In the genomic region with DNA sequence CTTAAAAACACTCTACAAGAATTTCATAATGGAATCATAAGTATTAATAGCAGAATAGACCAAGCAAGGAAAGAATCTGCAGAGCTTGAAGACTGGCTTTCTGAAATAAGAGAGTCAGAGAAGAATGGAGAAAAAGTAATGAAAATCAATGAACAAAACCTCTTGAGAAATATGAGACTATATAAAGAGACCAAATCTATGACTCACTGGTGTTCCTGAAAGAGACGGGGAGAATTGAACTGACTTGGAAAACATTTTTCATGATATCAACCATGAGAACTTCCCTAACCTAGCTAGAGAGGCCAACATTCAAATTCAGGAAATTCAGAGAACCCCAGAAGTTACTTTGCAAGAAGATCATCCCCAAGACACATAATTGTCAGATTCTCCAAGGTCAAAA, we compare ENCODE assay signal across 22 cellular contexts.
"Had no signal": no experiment of that assay in that cellular context is flagged by ENCODE, and none has a peak within 500 bp of the region (broad histone marks: within the 10 kb centered on the region; RNA-seq: fewer than 3 reads in every experiment).

No MANE protein-coding gene starts in this region.

- ATAC-seq: effector memory CD8-positive, alpha-beta T cell; heart left ventricle; psoas muscle; right lobe of liver; stimulated activated memory B cell treated with anti-CD40 and anti-IgM and Interleukin-4, amounts not matched to agents 10 μg/mL and 1 μg/mL and 100 μg/mL, for 72 hours had no signal

- H3K27ac Mint-ChIP-seq: effector memory CD8-positive, alpha-beta T cell; naive B cell; nephron; stimulated activated memory B cell treated with anti-CD40 and anti-IgM and Interleukin-4, amounts not matched to agents 10 μg/mL and 1 μg/mL and 100 μg/mL, for 72 hours; stimulated activated naive CD8-positive, alpha-beta T cell treated with anti-CD3 and anti-CD28 coated beads, Interleukin-15, Interleukin-2, amounts not matched to agents 100 ng/mL and 50 ng/mL, for 24 hours had no signal

- H3K27me3 Mint-ChIP-seq: effector memory CD8-positive, alpha-beta T cell; stimulated activated memory B cell treated with anti-CD40 and anti-IgM and Interleukin-4, amounts not matched to agents 10 μg/mL and 1 μg/mL and 100 μg/mL, for 72 hours; stimulated activated naive CD8-positive, alpha-beta T cell treated with anti-CD3 and anti-CD28 coated beads, Interleukin-15, Interleukin-2, amounts not matched to agents 100 ng/mL and 50 ng/mL, for 24 hours had no signal

- H3K27ac ChIP-seq: heart left ventricle, psoas muscle, right lobe of liver, spleen, testis, transverse colon had no signal

- H3K4me3 ChIP-seq: heart left ventricle, psoas muscle, right lobe of liver, spleen, testis, transverse colon had no signal

- H3K36me3 ChIP-seq: right lobe of liver, transverse colon had no signal

- H3K4me3 Mint-ChIP-seq: effector memory CD8-positive, alpha-beta T cell; naive B cell; nephron; stimulated activated memory B cell treated with anti-CD40 and anti-IgM and Interleukin-4, amounts not matched to agents 10 μg/mL and 1 μg/mL and 100 μg/mL, for 72 hours; stimulated activated naive CD8-positive, alpha-beta T cell treated with anti-CD3 and anti-CD28 coated beads, Interleukin-15, Interleukin-2, amounts not matched to agents 100 ng/mL and 50 ng/mL, for 24 hours had no signal

- H3K4me1 ChIP-seq: heart left ventricle, psoas muscle, spleen, testis, transverse colon had no signal

- H3K9me3 ChIP-seq: psoas muscle, right lobe of liver, testis had no signal

- DNase-seq: effector memory CD8-positive, alpha-beta T cell; erythroblast; heart left ventricle; hippocampal formation; kidney glomerular epithelial cell; mesendoderm; naive B cell; occipital lobe; psoas muscle; retina; right lobe of liver; spleen; stimulated activated CD4-positive, alpha-beta T cell treated with anti-CD3 and anti-CD28 coated beads, Interleukin-15, amount 100 ng/mL, for 24 hours; stimulated activated CD4-positive, alpha-beta T cell treated with anti-CD3 and anti-CD28 coated beads, Interleukin-1b, Interleukin-23, amount 100 ng/mL, for 48 hours; stimulated activated CD4-positive, alpha-beta T cell treated with anti-CD3 and anti-CD28 coated beads, Interleukin-4, amount 100 ng/mL, for 24 hours; testis; transverse colon had no signal

- H3K27me3 ChIP-seq: heart left ventricle, right lobe of liver, spleen, testis, transverse colon had no signal

- FAIRE-seq: frontal cortex, islet of Langerhans had no signal

- H3K4me1 Mint-ChIP-seq: naive B cell; nephron; stimulated activated memory B cell treated with anti-CD40 and anti-IgM and Interleukin-4, amounts not matched to agents 10 μg/mL and 1 μg/mL and 100 μg/mL, for 72 hours had no signal
